8 cellular contexts compared by ENCODE assay signal in genomic region chr7:63900394-63901203, GRCh38.
DNase-seq lines count a peak whose midpoint lies in the region; ATAC-seq and TF ChIP-seq lines count a peak whose summit lies in the region.

No MANE protein-coding gene starts in this region.

- TF ChIP-seq CTCF in esophagus squamous epithelium (IDR thresholded peaks at IDR 0.05) (no peak), psoas muscle (IDR thresholded peaks at IDR 0.05) (no peak), upper lobe of right lung (IDR thresholded peaks at IDR 0.05) (no peak), osteocyte (IDR thresholded peaks at IDR 0.05) (no peak)

- H3K27me3 Mint-ChIP-seq in osteocyte (ENCODE audit: unreplicated experiment), result no peaks in the 10 kb centered on the region

- ATAC-seq in psoas muscle, result peak; percentile 98 to 99 (median 99)
- ATAC-seq in upper lobe of right lung, result peak; percentile 99

- H3K27ac Mint-ChIP-seq in osteocyte (ENCODE audit: unreplicated experiment), result no peak overlapping the region

- H3K36me3 ChIP-seq in BLaER1 (peaks cover 11% of the 10 kb centered on the region), esophagus squamous epithelium (no peaks in the 10 kb centered on the region), psoas muscle (ENCODE audit: insufficient read depth in 1 of 2, low read depth in 1 of 2) (no peaks in the 10 kb centered on the region), upper lobe of right lung (no peaks in the 10 kb centered on the region)

- no peaks in the 10 kb centered on the region for H4K20me1 ChIP-seq in BLaER1

- H3K9ac ChIP-seq in BLaER1, result peak overlapping the region; percentile 88

- H3K4me1 Mint-ChIP-seq in osteocyte (ENCODE audit: unreplicated experiment), result no peaks in the 10 kb centered on the region

- WGBS in esophagus squamous epithelium, 2 donors, result 13 to 51% methylated on average over 9 to 12 of the region's 44 CpGs
- 2 to 24% (median 2%) methylated on average over 44 of the region's 44 CpGs for WGBS in psoas muscle, 3 donors

- H3K9me3 ChIP-seq in BLaER1 (peaks cover 32% of the 10 kb centered on the region), esophagus squamous epithelium (no peaks in the 10 kb centered on the region), psoas muscle (no peaks in the 10 kb centered on the region), upper lobe of right lung (no peaks in the 10 kb centered on the region)

- H3K4me1 ChIP-seq in BLaER1 (peaks cover 9% of the 10 kb centered on the region), esophagus squamous epithelium (peaks cover 0 to 19% (median 5%) of the 10 kb centered on the region in 3 donors), psoas muscle (peaks cover 5% of the 10 kb centered on the region), upper lobe of right lung (no peaks in the 10 kb centered on the region)

- peak overlapping the region; percentile 94 for H3K4me2 ChIP-seq in BLaER1

- no peak for TF ChIP-seq POLR2A in esophagus squamous epithelium (IDR thresholded peaks at IDR 0.05)

- intact Hi-C loops in esophagus squamous epithelium (cut with DNase I), result no loop called here
- intact Hi-C loops in psoas muscle (cut with DNase I), result no loop called here
- intact Hi-C loops in upper lobe of right lung (cut with DNase I), result no loop called here

- H3K4me3 Mint-ChIP-seq in osteocyte (ENCODE audit: unreplicated experiment), result no peak overlapping the region

- H3K27me3 ChIP-seq in BLaER1, result no peaks in the 10 kb centered on the region
- H3K27me3 ChIP-seq in esophagus squamous epithelium, result no peaks in the 10 kb centered on the region
- H3K27me3 ChIP-seq in psoas muscle (ENCODE audit: insufficient read depth in 3 of 3, low read length in 2 of 3), result no peaks in the 10 kb centered on the region
- H3K27me3 ChIP-seq in upper lobe of right lung, result no peaks in the 10 kb centered on the region

- no peaks in the 10 kb centered on the region for H3K36me3 Mint-ChIP-seq in osteocyte (ENCODE audit: unreplicated experiment)

- DNase-seq in NCI-H2227 (lab: John Stamatoyannopoulos, UW; ENCODE audit: unreplicated experiment) (peak; percentile 99), esophagus squamous epithelium (lab: John Stamatoyannopoulos, UW) (peak; percentile 70), psoas muscle (peak; percentile 95 to 96), upper lobe of right lung (peak; percentile 95), 8988T (no peak), osteocyte (ENCODE audit: extremely low spot score, unreplicated experiment) (no peak)
- DNase-seq in activated CD8-positive, alpha-beta memory T cell treated with anti-CD3 and anti-CD28 coated beads, Interleukin-2, amount 50 U/mL, for 24 hours (ENCODE audit: extremely low read depth), result peak; percentile 81

- H3K4me3 ChIP-seq in BLaER1 (peak overlapping the region; percentile 93), esophagus squamous epithelium (peak overlapping the region; percentile 41 to 65 (median 61)), psoas muscle (peak overlapping the region; percentile 80), upper lobe of right lung (peak overlapping the region; percentile 77)

- peaks cover 41% of the 10 kb centered on the region for H3K9me3 Mint-ChIP-seq in osteocyte (ENCODE audit: unreplicated experiment)

- H3K27ac ChIP-seq in BLaER1, result peak overlapping the region; percentile 75
- H3K27ac ChIP-seq in esophagus squamous epithelium, result peak overlapping the region in 2 of 4 donors; percentile 59 to 72
- no peak overlapping the region for H3K27ac ChIP-seq in psoas muscle
- H3K27ac ChIP-seq in upper lobe of right lung, result peak overlapping the region; percentile 65

Comparison
In these comparisons a context has a peak if more than half of its experiments do, and no peak if none do; other contexts are left out.
1. DNase-seq: peak in NCI-H2227 (single experiment), activated CD8-positive, alpha-beta memory T cell treated with anti-CD3 and anti-CD28 coated beads, Interleukin-2, amount 50 U/mL, for 24 hours (single experiment), esophagus squamous epithelium (single experiment), psoas muscle (2 of 2) and upper lobe of right lung (single experiment); none in 8988T (single experiment) and osteocyte (single experiment).
2. Peak in every context shown above with its lines, with median percentiles within 50 percentile points of each other: H3K4me3 ChIP-seq.